In genomic region chr2:85718006-85718391, GRCh38 we compare ENCODE assay signal across 21 cellular contexts. TPM values are rescaled to one million over a fixed set of nuclear protein-coding genes. Genes with fewer than 3 reads are reported as not detected.
A peak's percentile ranks its signal among the peaks of the same experiment; 100 is the strongest.
DNase-seq lines count a peak whose midpoint lies in the region; TF ChIP-seq lines count a peak whose summit lies in the region.
"Had no signal": no experiment of that assay in that cellular context is flagged by ENCODE, and none has a peak within 500 bp of the region (broad histone marks: within the 10 kb centered on the region; RNA-seq: fewer than 3 reads in every experiment).

No MANE protein-coding gene starts in this region.

- DNase-seq in NCI-H524 (lab: John Stamatoyannopoulos, UW) = peak; percentile 3 to 64
- no peak for DNase-seq in NCI-H524 treated with DMSO at 0.1 percent for 48 hours (lab: John Stamatoyannopoulos, UW)
- peak; percentile 33 for DNase-seq in NOMO-1 treated with dmso at 0.1 percent for 144 hours (lab: John Stamatoyannopoulos, UW; ENCODE audit: unreplicated experiment)
- no peak for DNase-seq in WERI-Rb-1
- no peak for DNase-seq in osteocyte (ENCODE audit: extremely low spot score, unreplicated experiment)
- DNase-seq in activated effector memory CD4-positive, alpha-beta T cell treated with anti-CD3 and anti-CD28 coated beads, Interleukin-2, amount 50 U/mL, for 16 hours = no peak
- DNase-seq in activated naive CD4-positive, alpha-beta T cell treated with anti-CD3 and anti-CD28 coated beads, Interleukin-2, amount 50 U/mL, for 16 hours = no peak
- no peak for DNase-seq in superior temporal gyrus (ENCODE audit: extremely low spot score)
- DNase-seq: activated CD4-positive, CD25-positive, alpha-beta regulatory T cell; COR-L47; glutamatergic neuron; kidney; midbrain; NCI-H1436; NCI-H510A treated with DMSO at 0.1 percent for 48 hours; nucleus accumbens; stimulated activated naive CD8-positive, alpha-beta T cell treated with anti-CD3 and anti-CD28 coated beads, Interleukin-15, Interleukin-2, amounts not matched to agents 100 U/mL and 50 U/mL, for 24 hours had no signal

- no peaks in the 10 kb centered on the region for H3K36me3 Mint-ChIP-seq in osteocyte (ENCODE audit: unreplicated experiment)
- H3K36me3 Mint-ChIP-seq: activated naive CD4-positive, alpha-beta T cell treated with anti-CD3 and anti-CD28 coated beads, Interleukin-2, amount 50 U/mL, for 24 hours had no signal

- H3K4me3 ChIP-seq in WERI-Rb-1 (ENCODE audit: low read depth, low read length) = no peak overlapping the region
- H3K4me3 ChIP-seq: SJSA1, skin epidermis had no signal

- H3K4me3 Mint-ChIP-seq in osteocyte (ENCODE audit: unreplicated experiment) = no peak overlapping the region
- H3K4me3 Mint-ChIP-seq: activated naive CD4-positive, alpha-beta T cell treated with anti-CD3 and anti-CD28 coated beads, Interleukin-2, amount 50 U/mL, for 24 hours had no signal

- peaks cover 3% of the 10 kb centered on the region for H3K9me3 ChIP-seq in WERI-Rb-1 (ENCODE audit: severe bottlenecking)

- no peaks in the 10 kb centered on the region for H3K27me3 ChIP-seq in WERI-Rb-1 (ENCODE audit: insufficient read depth, low read depth, severe bottlenecking)
- H3K27me3 ChIP-seq: SJSA1 had no signal

- peaks cover 4% of the 10 kb centered on the region for H3K4me1 Mint-ChIP-seq in osteocyte (ENCODE audit: unreplicated experiment)

- peaks cover 4% of the 10 kb centered on the region for H3K9me3 Mint-ChIP-seq in osteocyte (ENCODE audit: unreplicated experiment)
- H3K9me3 Mint-ChIP-seq: activated naive CD4-positive, alpha-beta T cell treated with anti-CD3 and anti-CD28 coated beads, Interleukin-2, amount 50 U/mL, for 24 hours had no signal

- H3K36me3 ChIP-seq in WERI-Rb-1 = no peaks in the 10 kb centered on the region
- H3K36me3 ChIP-seq: SJSA1 had no signal

- no peak overlapping the region for H3K27ac ChIP-seq in WERI-Rb-1
- H3K27ac ChIP-seq: SJSA1, skin epidermis had no signal

- no peak overlapping the region for H3K27ac Mint-ChIP-seq in osteocyte (ENCODE audit: unreplicated experiment)
- H3K27ac Mint-ChIP-seq: activated naive CD4-positive, alpha-beta T cell treated with anti-CD3 and anti-CD28 coated beads, Interleukin-2, amount 50 U/mL, for 24 hours had no signal

- TF ChIP-seq CTCF in WERI-Rb-1 (IDR thresholded peaks at IDR 0.05; ENCODE audit: low read depth, low read length) (peak; percentile 14; the same call in 1 of the 2 replicates), osteocyte (IDR thresholded peaks at IDR 0.05) (peak; percentile 17)

- peaks cover 33% of the 10 kb centered on the region for H3K27me3 Mint-ChIP-seq in osteocyte (ENCODE audit: unreplicated experiment)
- H3K27me3 Mint-ChIP-seq: activated naive CD4-positive, alpha-beta T cell treated with anti-CD3 and anti-CD28 coated beads, Interleukin-2, amount 50 U/mL, for 24 hours had no signal

RNA-seq across cellular contexts. Expression of gene GNLY, which starts 23.8 kb away (rescaled TPM):
- total RNA-seq in osteocyte = not detected in 2 replicates
- total RNA-seq: A673, SJSA1 had no signal

RNA-seq across cellular contexts. Expression of gene ATOH8, which starts 35.8 kb away (rescaled TPM):
- 5.9 and 7.1 TPM in 2 replicates for total RNA-seq in osteocyte

RNA-seq across cellular contexts. Expression of gene SFTPB, which starts 50.0 kb away (rescaled TPM):
- not detected in 2 replicates for total RNA-seq in osteocyte
- total RNA-seq: A673, SJSA1 had no signal

Comparison
In these comparisons a context has a peak if more than half of its experiments do, and no peak if none do; other contexts are left out.
1. DNase-seq: peak in NCI-H524 (2 of 2) and NOMO-1 treated with dmso at 0.1 percent for 144 hours (single experiment); none in NCI-H524 treated with DMSO at 0.1 percent for 48 hours (single experiment), WERI-Rb-1 (single experiment), osteocyte (single experiment), activated effector memory CD4-positive, alpha-beta T cell treated with anti-CD3 and anti-CD28 coated beads, Interleukin-2, amount 50 U/mL, for 16 hours (single experiment), activated naive CD4-positive, alpha-beta T cell treated with anti-CD3 and anti-CD28 coated beads, Interleukin-2, amount 50 U/mL, for 16 hours (single experiment) and superior temporal gyrus (single experiment).